ENCODE assay signal across 16 cellular contexts in genomic region chr6:12935637-12936036, GRCh38.
DNase-seq lines count a peak whose midpoint lies in the region; ATAC-seq and TF ChIP-seq lines count a peak whose summit lies in the region.
"Had no signal": no experiment of that assay in that cellular context is flagged by ENCODE, and none has a peak within 500 bp of the region (broad histone marks: within the 10 kb centered on the region; RNA-seq: fewer than 3 reads in every experiment).

No MANE protein-coding gene starts in this region.

- H3K27ac Mint-ChIP-seq in nephron: peak overlapping the region in 2 of 3 experiments; percentile 44 to 78
- H3K27ac Mint-ChIP-seq in CD8-positive, alpha-beta T cell: no peak overlapping the region
- H3K27ac Mint-ChIP-seq: CD4-positive, CD25-positive, alpha-beta regulatory T cell; GM23338 had no signal

- no peaks in the 10 kb centered on the region for H3K27me3 Mint-ChIP-seq in nephron (ENCODE audit: low read depth)
- H3K27me3 Mint-ChIP-seq in CD8-positive, alpha-beta T cell (ENCODE audit: low read depth): no peaks in the 10 kb centered on the region

- intact Hi-C loops in CD8-positive, alpha-beta T cell (cut with DNase I, micrococcal nuclease): no loop called here

- no peak overlapping the region for H3K4me3 Mint-ChIP-seq in nephron
- no peak overlapping the region for H3K4me3 Mint-ChIP-seq in CD8-positive, alpha-beta T cell
- H3K4me3 Mint-ChIP-seq: CD4-positive, CD25-positive, alpha-beta regulatory T cell; GM23338 had no signal

- no peaks in the 10 kb centered on the region for H3K4me1 Mint-ChIP-seq in nephron
- no peaks in the 10 kb centered on the region for H3K4me1 Mint-ChIP-seq in CD8-positive, alpha-beta T cell (ENCODE audit: low read depth)
- H3K4me1 Mint-ChIP-seq: CD4-positive, CD25-positive, alpha-beta regulatory T cell had no signal

- ATAC-seq in GM18505 (IDR thresholded peaks at IDR 0.05; ENCODE audit: unreplicated experiment) (peak; percentile 81), HG02884 (IDR thresholded peaks at IDR 0.05; ENCODE audit: unreplicated experiment) (peak; percentile 74), GM18861 (IDR thresholded peaks at IDR 0.05; ENCODE audit: unreplicated experiment) (no peak), HG03439 (IDR thresholded peaks at IDR 0.05; ENCODE audit: unreplicated experiment) (no peak), HG02938 (IDR thresholded peaks at IDR 0.05; ENCODE audit: unreplicated experiment) (no peak)
- no peak for ATAC-seq in CD8-positive, alpha-beta T cell
- ATAC-seq: GM23338, HepG2 had no signal

- H3K36me3 Mint-ChIP-seq in nephron (ENCODE audit: low read depth): no peaks in the 10 kb centered on the region
- no peaks in the 10 kb centered on the region for H3K36me3 Mint-ChIP-seq in CD8-positive, alpha-beta T cell
- H3K36me3 Mint-ChIP-seq: CD4-positive, CD25-positive, alpha-beta regulatory T cell had no signal

- no peak for TF ChIP-seq CTCF in GM06990 (IDR thresholded peaks at IDR 0.05; ENCODE audit: insufficient read depth, low read length, poor library complexity, severe bottlenecking)
- no peak for TF ChIP-seq CTCF in nephron (IDR thresholded peaks at IDR 0.05; ENCODE audit: unreplicated experiment in 3 of 3)
- no peak for TF ChIP-seq CTCF in CD8-positive, alpha-beta T cell (IDR thresholded peaks at IDR 0.05)

- TF ChIP-seq POLR2A in GM18505 (IDR thresholded peaks at IDR 0.05; ENCODE audit: borderline replicate concordance, extremely low read depth, insufficient read depth, insufficient read length): no peak

- no peaks in the 10 kb centered on the region for H3K9me3 ChIP-seq in CD8-positive, alpha-beta T cell (ENCODE audit: low read length)
- H3K9me3 ChIP-seq: BE2C had no signal

- no peaks in the 10 kb centered on the region for H3K36me3 ChIP-seq in GM06990 (ENCODE audit: control insufficient read depth, insufficient read depth, low read length)
- H3K36me3 ChIP-seq in CD8-positive, alpha-beta T cell (ENCODE audit: insufficient read depth, low read length): no peaks in the 10 kb centered on the region
- H3K36me3 ChIP-seq: BE2C had no signal

- CTCF ChIA-PET in CD8-positive, alpha-beta T cell (lab: Charles Lee): no interaction called here

- no peak overlapping the region for H3K4me3 ChIP-seq in GM06990 (replicated peaks; ENCODE audit: low read depth, low read length)
- no peak overlapping the region for H3K4me3 ChIP-seq in CD8-positive, alpha-beta T cell (ENCODE audit: low read depth, low read length)
- H3K4me3 ChIP-seq: GM23338 had no signal

- no peaks in the 10 kb centered on the region for H3K4me1 ChIP-seq in CD8-positive, alpha-beta T cell (ENCODE audit: insufficient read depth, low read length)
- H3K4me1 ChIP-seq: BE2C had no signal

- H3K9me3 Mint-ChIP-seq in nephron: peaks cover 3% of the 10 kb centered on the region
- H3K9me3 Mint-ChIP-seq in CD8-positive, alpha-beta T cell: no peaks in the 10 kb centered on the region
- H3K9me3 Mint-ChIP-seq: CD4-positive, CD25-positive, alpha-beta regulatory T cell; GM23338 had no signal

- POLR2A ChIA-PET in CD8-positive, alpha-beta T cell (lab: Charles Lee): no interaction called here

- no peak overlapping the region for H3K27ac ChIP-seq in CD8-positive, alpha-beta T cell (ENCODE audit: low read depth, low read length)
- H3K27ac ChIP-seq: KMS-11 had no signal

- peak; percentile 35 for DNase-seq in GM06990 (ENCODE audit: extremely low read depth, insufficient read length)
- DNase-seq in CD8-positive, alpha-beta T cell: no peak
- DNase-seq: BE2C; Calu3; CD4-positive, CD25-positive, alpha-beta regulatory T cell; DMS 273 treated with DMSO at 0.1 percent for 48 hours; H7 had no signal

- H3K27me3 ChIP-seq in GM06990 (replicated peaks; ENCODE audit: control insufficient read depth, insufficient read depth, low read length): no peaks in the 10 kb centered on the region
- no peaks in the 10 kb centered on the region for H3K27me3 ChIP-seq in CD8-positive, alpha-beta T cell (ENCODE audit: insufficient read depth, low read length)
- H3K27me3 ChIP-seq: BE2C had no signal

Comparison
In these comparisons a context has a peak if more than half of its experiments do, and no peak if none do; other contexts are left out.
1. ATAC-seq: peak in GM18505 (single experiment) and HG02884 (single experiment); none in CD8-positive, alpha-beta T cell (single experiment), GM18861 (single experiment), HG03439 (single experiment) and HG02938 (single experiment).